In the genomic region with DNA sequence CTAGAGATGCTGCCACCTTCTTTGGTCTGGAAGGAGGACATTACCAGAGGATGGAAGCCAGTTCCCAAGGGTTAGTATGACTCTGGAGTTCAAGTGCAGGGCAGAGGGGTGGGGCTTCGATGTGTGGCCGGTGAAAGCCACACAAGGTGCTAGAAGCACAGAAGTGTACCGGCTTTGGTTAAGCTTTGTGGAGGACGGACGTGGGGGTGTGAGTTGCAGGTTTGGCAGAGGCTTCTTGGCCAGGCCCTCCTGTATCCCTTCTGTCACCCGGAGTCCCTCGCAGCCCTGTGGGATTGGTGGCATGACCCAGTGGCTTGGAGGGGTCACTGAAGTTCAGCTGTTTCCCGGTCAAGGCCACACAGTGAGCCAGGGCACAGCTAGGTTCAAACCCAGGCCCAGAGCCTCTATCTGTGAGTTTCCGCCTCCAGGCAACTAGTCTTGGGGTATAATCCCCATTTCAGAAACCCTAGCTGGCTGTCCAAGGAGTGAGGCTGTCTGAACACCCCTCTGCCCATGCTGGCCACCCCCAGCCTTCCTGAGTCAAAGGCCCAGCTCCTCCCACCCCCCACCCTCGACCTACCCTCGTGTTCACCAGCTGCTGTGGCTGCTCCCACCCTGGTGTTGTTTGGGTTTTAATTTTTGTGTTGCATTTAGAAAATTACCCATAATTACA, we compare ENCODE assay signal across 9 cellular contexts. TPM values are rescaled to one million over a fixed set of nuclear protein-coding genes. Genes with fewer than 3 reads are reported as not detected.
DNase-seq lines count a peak whose midpoint lies in the region; ATAC-seq and TF ChIP-seq lines count a peak whose summit lies in the region.
"Had no signal": no experiment of that assay in that cellular context is flagged by ENCODE, and none has a peak within 500 bp of the region (broad histone marks: within the 10 kb centered on the region; RNA-seq: fewer than 3 reads in every experiment).

No MANE protein-coding gene starts in this region.

- DNase-seq in DMS 273 (lab: John Stamatoyannopoulos, UW; ENCODE audit: unreplicated experiment) (peak; percentile 49), DMS 273 treated with DMSO at 0.1 percent for 48 hours (lab: John Stamatoyannopoulos, UW) (no peak), PC-9 (peak in 1 of 2 experiments; percentile 67), fibroblast of pulmonary artery (ENCODE audit: low read depth) (no peak), amygdala (lab: John Stamatoyannopoulos, UW) (no peak), LoVo (ENCODE audit: low spot score) (no peak), body of pancreas (no peak)

- TF ChIP-seq POLR2A in body of pancreas (IDR thresholded peaks at IDR 0.05) = no peak

- WGBS in body of pancreas, 2 donors = 38 to 41% methylated on average over 11 of the region's 11 CpGs

- POLR2A ChIA-PET in PC-9 (lab: Charles Lee; ENCODE audit: unreplicated experiment) = interaction anchor here (0.6 kb wide), 2 partner anchors 60 to 223 kb away, joined by 3 to 10 read pairs; no protein-coding TSS in a partner anchor

- ATAC-seq in body of pancreas = no peak

- intact Hi-C loops in PC-9 (cut with micrococcal nuclease; ENCODE audit: unreplicated experiment) = loop anchor here (5.0 to 10.0 kb wide), 6 partner anchors 137 to 407 kb away; a partner anchor contains a TSS
- intact Hi-C loops in body of pancreas (cut with DNase I) = loop anchor here (5.0 kb wide), 1 partner anchor 67 kb away; no protein-coding TSS in a partner anchor

- no peaks in the 10 kb centered on the region for H3K9me2 ChIP-seq in PC-9 (ENCODE audit: insufficient read depth)

- H3K27ac ChIP-seq in PC-9 (no peak overlapping the region), skin epidermis (peak overlapping the region in 20 of 21 experiments; percentile 46 to 95 (median 88)), body of pancreas (peak overlapping the region in 2 of 4 donors; percentile 71 to 83)
- H3K27ac ChIP-seq: 22Rv1 had no signal

- H4K20me1 ChIP-seq in PC-9 (ENCODE audit: insufficient read depth) = no peaks in the 10 kb centered on the region

- CTCF ChIA-PET in PC-9 (lab: Charles Lee) = interaction anchor here (0.5 to 0.9 kb wide), 3 partner anchors 23 to 92 kb away, joined by 3 to 5 read pairs (median 5); no protein-coding TSS in a partner anchor

- H3K4me2 ChIP-seq in PC-9 = peak overlapping the region; percentile 37

- H2AFZ ChIP-seq in PC-9 = peak overlapping the region; percentile 31; the same call in 1 of the 2 replicates

- TF ChIP-seq CTCF in PC-9 (conservative IDR thresholded peaks at IDR 0.05) (no peak), fibroblast of pulmonary artery (IDR thresholded peaks at IDR 0.05; ENCODE audit: low read length, missing control alignments) (no peak), body of pancreas (IDR thresholded peaks at IDR 0.05) (no peak)

- no peaks in the 10 kb centered on the region for H3K79me2 ChIP-seq in PC-9 (ENCODE audit: low read depth)

- H3K9me3 ChIP-seq in PC-9 (ENCODE audit: insufficient read depth, low read depth) = no peaks in the 10 kb centered on the region
- H3K9me3 ChIP-seq in body of pancreas = no peaks in the 10 kb centered on the region

- BruUV-seq in PC-9 (replicated peaks; lab: Mats Ljungman, UMichigan) = no TSS peak

- H3K36me3 ChIP-seq in PC-9 (ENCODE audit: low read depth) (no peaks in the 10 kb centered on the region), body of pancreas (replicated peaks in 1 of 2; ENCODE audit: insufficient read depth in 1 of 2, low read depth in 2 of 2) (no peaks in the 10 kb centered on the region)

- H3K4me1 ChIP-seq in PC-9 (replicated peaks; ENCODE audit: insufficient read depth) (peaks cover 52% of the 10 kb centered on the region), body of pancreas (peaks cover 35% of the 10 kb centered on the region)

- H3K27me3 ChIP-seq in PC-9 (ENCODE audit: insufficient read depth, low read depth) = no peaks in the 10 kb centered on the region
- H3K27me3 ChIP-seq in body of pancreas = no peaks in the 10 kb centered on the region

- peaks cover 58% of the 10 kb centered on the region for H3F3A ChIP-seq in PC-9 (ENCODE audit: insufficient read depth, low read depth)

- no peak overlapping the region for H3K4me3 ChIP-seq in PC-9
- peak overlapping the region; percentile 47 for H3K4me3 ChIP-seq in fibroblast of pulmonary artery (replicated peaks; ENCODE audit: low read depth, low read length)
- H3K4me3 ChIP-seq in skin epidermis = peak overlapping the region in 5 of 7 experiments; percentile 3 to 33 (median 16)
- H3K4me3 ChIP-seq in body of pancreas = no peak overlapping the region

RNA-seq across cellular contexts. Expression of a gene that starts 4.6 kb away (rescaled TPM):
- total RNA-seq in PC-9 (2021) (56.6 and 65.2 TPM in 2 replicates), body of pancreas (10 to 100 TPM; 50.1 to 63.9 TPM)

RNA-seq across cellular contexts. Expression of a gene that starts 17.2 kb away (rescaled TPM):
- total RNA-seq in PC-9 (2021) = not detected in 2 replicates
- 1 to 10 TPM in 1 of 2 donors, not detected in 1; 4.4 TPM for total RNA-seq in body of pancreas

RNA-seq across cellular contexts. Expression of a gene that starts 23.3 kb away (rescaled TPM):
- total RNA-seq in PC-9 (2021) (129 and 142 TPM in 2 replicates), body of pancreas (10 to 100 TPM; 52.7 to 72.8 TPM)

RNA-seq across cellular contexts. Expression of a gene that starts 28.7 kb away (rescaled TPM):
- total RNA-seq in PC-9 (2021) (15.1 and 17.2 TPM in 2 replicates), body of pancreas (10 to 100 TPM; 40.5 to 86.1 TPM)

Comparison
In these comparisons a context has a peak if more than half of its experiments do, and no peak if none do; other contexts are left out.
1. H3K4me3 ChIP-seq: peak in fibroblast of pulmonary artery (single experiment) and skin epidermis (5 of 7); none in PC-9 (single experiment) and body of pancreas (0 of 2).